9 cellular contexts compared by ENCODE assay signal in genomic region chr19:49333426-49334288, GRCh38. TPM values are rescaled to one million over a fixed set of nuclear protein-coding genes. Genes with fewer than 3 reads are reported as not detected.
DNase-seq lines count a peak whose midpoint lies in the region; ATAC-seq lines count a peak whose summit lies in the region.
"Had no signal": no experiment of that assay in that cellular context is flagged by ENCODE, and none has a peak within 500 bp of the region (broad histone marks: within the 10 kb centered on the region; RNA-seq: fewer than 3 reads in every experiment).

No MANE protein-coding gene starts in this region.

- peaks cover 6% of the 10 kb centered on the region; the same call in 1 of the 2 replicates for H3K36me3 ChIP-seq in KOPT-K1 (ENCODE audit: insufficient read depth, low read length)
- H3K36me3 ChIP-seq in thymus (ENCODE audit: control insufficient read depth, insufficient read depth), result peaks cover 17% of the 10 kb centered on the region

- H3K36me3 Mint-ChIP-seq in memory B cell, result peaks cover 32% of the 10 kb centered on the region

- H3K27me3 ChIP-seq in thymus (ENCODE audit: control insufficient read depth, insufficient read depth), result no peaks in the 10 kb centered on the region

- peak overlapping the region; percentile 88 for H3K4me3 Mint-ChIP-seq in memory B cell

- H3K4me3 ChIP-seq in thymus (ENCODE audit: low read length), result peak overlapping the region; percentile 23

- peaks cover 22% of the 10 kb centered on the region for H3K4me1 ChIP-seq in thymus (ENCODE audit: control insufficient read depth, insufficient read depth, low read length)

- peaks cover 2% of the 10 kb centered on the region for H3K9me3 Mint-ChIP-seq in memory B cell

- DNase-seq in activated T-cell treated with anti-CD3 and anti-CD28 coated beads, Interleukin-2, amount 50 U/mL, for 1 hour, result peak; percentile 70
- DNase-seq in memory B cell (ENCODE audit: low spot score in 2 of 2) (peak; percentile 77 to 92), HuH-7.5 (ENCODE audit: low spot score) (no peak), dedifferentiated amniotic fluid mesenchymal stem cell (ENCODE audit: extremely low spot score) (no peak), NCI-H510A (lab: John Stamatoyannopoulos, UW) (no peak)

- H3K27me3 Mint-ChIP-seq in memory B cell, result no peaks in the 10 kb centered on the region

- H3K27ac ChIP-seq in KOPT-K1 (ENCODE audit: low read depth, low read length, poor library complexity, severe bottlenecking), result peak overlapping the region; percentile 75
- peak overlapping the region; percentile 81 for H3K27ac ChIP-seq in thymus (ENCODE audit: low read depth)

- ATAC-seq in GM19397 (IDR thresholded peaks at IDR 0.05; ENCODE audit: unreplicated experiment) (peak; percentile 48), memory B cell (ENCODE audit: low read depth) (peak; percentile 79)
- ATAC-seq: left colon had no signal

- H3K4me1 Mint-ChIP-seq in memory B cell, result peaks cover 62% of the 10 kb centered on the region

- H3K9me3 ChIP-seq in KOPT-K1 (ENCODE audit: insufficient read depth, low read length, poor library complexity, severe bottlenecking), result no peaks in the 10 kb centered on the region
- no peaks in the 10 kb centered on the region for H3K9me3 ChIP-seq in thymus (ENCODE audit: control insufficient read depth)

- WGBS in thymus, result 21% methylated on average over 11 of the region's 11 CpGs

- peak overlapping the region; percentile 98 for H3K27ac Mint-ChIP-seq in memory B cell

RNA-seq across cellular contexts. Expression of gene CD37, which starts 1.5 kb away (rescaled TPM):
- polyA plus RNA-seq in thymus, result 78.4 TPM

RNA-seq across cellular contexts. Expression of gene SLC6A16, which starts 8.7 kb away (rescaled TPM):
- 2.5 TPM for polyA plus RNA-seq in thymus

RNA-seq across cellular contexts. Expression of gene TEAD2, which starts 28.6 kb away (rescaled TPM):
- polyA plus RNA-seq in thymus, result 6.6 TPM

RNA-seq across cellular contexts. Expression of gene DKKL1, which starts 30.0 kb away (rescaled TPM):
- polyA plus RNA-seq in thymus, result 0.21 TPM

RNA-seq across cellular contexts. Expression of gene KASH5, which starts 54.4 kb away (rescaled TPM):
- 0.09 TPM for polyA plus RNA-seq in thymus

Comparison
In these comparisons a context has a peak if more than half of its experiments do, and no peak if none do; other contexts are left out.
1. DNase-seq: peak in activated T-cell treated with anti-CD3 and anti-CD28 coated beads, Interleukin-2, amount 50 U/mL, for 1 hour (single experiment) and memory B cell (2 of 2); none in HuH-7.5 (single experiment), dedifferentiated amniotic fluid mesenchymal stem cell (single experiment) and NCI-H510A (single experiment).